ENCODE assay signal across 12 cellular contexts in the genomic region with DNA sequence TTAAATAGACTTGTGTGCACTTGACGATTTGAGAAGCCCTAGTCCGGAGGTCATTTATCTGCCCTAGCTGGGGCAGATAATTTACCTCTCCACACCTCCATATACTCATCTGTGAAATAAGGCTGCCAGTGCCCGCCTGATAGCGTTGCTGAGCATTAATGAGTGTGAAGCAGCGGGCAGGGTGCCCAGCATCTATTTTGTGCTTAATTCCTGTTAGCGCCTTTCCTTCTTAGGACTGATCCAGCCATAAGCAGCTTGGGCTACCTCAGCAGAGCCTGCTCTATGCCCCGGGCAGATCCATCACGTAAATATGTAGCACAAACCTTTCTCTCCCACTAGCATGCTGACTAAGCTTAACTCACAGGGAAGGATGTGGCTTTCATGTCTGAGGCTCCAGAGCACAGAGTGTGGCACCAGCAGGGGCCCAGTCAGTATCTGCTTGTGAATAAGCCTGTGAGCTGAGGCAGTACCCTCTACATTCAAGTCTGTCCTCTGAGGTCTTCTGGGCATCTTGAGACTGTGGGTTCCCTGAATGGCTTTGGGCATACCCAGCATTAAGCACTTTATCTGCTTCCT. TPM values are rescaled to one million over a fixed set of nuclear protein-coding genes. Genes with fewer than 3 reads are reported as not detected.
DNase-seq lines count a peak whose midpoint lies in the region; ATAC-seq and TF ChIP-seq lines count a peak whose summit lies in the region.
"Had no signal": no experiment of that assay in that cellular context is flagged by ENCODE, and none has a peak within 500 bp of the region (broad histone marks: within the 10 kb centered on the region; RNA-seq: fewer than 3 reads in every experiment).

No MANE protein-coding gene starts in this region.

- no peaks in the 10 kb centered on the region for H3K9me3 Mint-ChIP-seq in activated naive CD4-positive, alpha-beta T cell treated with anti-CD3 and anti-CD28 coated beads for 36 hours
- no peaks in the 10 kb centered on the region for H3K9me3 Mint-ChIP-seq in type B pancreatic cell

- H3K27me3 Mint-ChIP-seq in activated naive CD4-positive, alpha-beta T cell treated with anti-CD3 and anti-CD28 coated beads for 36 hours (ENCODE audit: low read depth), result peaks cover 23% of the 10 kb centered on the region
- H3K27me3 Mint-ChIP-seq in T-helper 17 cell (peaks cover under 1% of the 10 kb centered on the region), type B pancreatic cell (peaks cover 69% of the 10 kb centered on the region)

- H3K36me3 Mint-ChIP-seq in activated naive CD4-positive, alpha-beta T cell treated with anti-CD3 and anti-CD28 coated beads for 36 hours (ENCODE audit: low read depth), result peaks cover 2% of the 10 kb centered on the region
- H3K36me3 Mint-ChIP-seq in T-helper 17 cell (ENCODE audit: low read depth) (no peaks in the 10 kb centered on the region), type B pancreatic cell (no peaks in the 10 kb centered on the region)

- intact Hi-C loops in activated naive CD4-positive, alpha-beta T cell treated with anti-CD3 and anti-CD28 coated beads for 36 hours (cut with micrococcal nuclease), result loop anchor here (1.0 to 2.0 kb wide), 2 partner anchors 8 to 253 kb away; a partner anchor contains a TSS

- no peaks in the 10 kb centered on the region for H3K36me3 ChIP-seq in iPS-18a (ENCODE audit: control insufficient read depth, low read depth, low read length)
- H3K36me3 ChIP-seq: MG63, pancreas had no signal

- H3K27ac Mint-ChIP-seq in activated naive CD4-positive, alpha-beta T cell treated with anti-CD3 and anti-CD28 coated beads for 36 hours, result peak overlapping the region; percentile 94
- H3K27ac Mint-ChIP-seq in T-helper 17 cell (peak overlapping the region; percentile 85), type B pancreatic cell (no peak overlapping the region)

- H3K4me3 ChIP-seq in iPS-18a (ENCODE audit: low read length), result peak overlapping the region; percentile 68

- peak; percentile 49 for DNase-seq in activated naive CD4-positive, alpha-beta T cell treated with anti-CD3 and anti-CD28 coated beads for 36 hours
- DNase-seq in activated naive CD4-positive, alpha-beta T cell (lab: John Stamatoyannopoulos, UW), result no peak
- DNase-seq in T-helper 17 cell (no peak), type B pancreatic cell (ENCODE audit: extremely low spot score, unreplicated experiment) (no peak), ecto neural progenitor cell (ENCODE audit: low spot score) (no peak), medulla oblongata (ENCODE audit: extremely low spot score) (no peak), hippocampal formation (lab: John Stamatoyannopoulos, UW) (no peak)
- DNase-seq: left cardiac atrium; MG63; pancreas; stimulated activated CD4-positive, alpha-beta T cell treated with anti-CD3 and anti-CD28 coated beads, Interleukin-4, amount 100 ng/mL, for 24 hours had no signal

- CTCF ChIA-PET in activated naive CD4-positive, alpha-beta T cell treated with anti-CD3 and anti-CD28 coated beads for 36 hours (lab: Charles Lee), result interaction anchor here (0.6 to 1.1 kb wide), 4 partner anchors 10 to 466 kb away, joined by 3 read pairs; no protein-coding TSS in a partner anchor

- H3K27me3 ChIP-seq in iPS-18a (ENCODE audit: control insufficient read depth, insufficient read depth, low read length), result peaks cover 27% of the 10 kb centered on the region

- ATAC-seq in T-helper 17 cell, result peak; percentile 8
- ATAC-seq: left cardiac atrium, pancreas had no signal

- H3K4me3 Mint-ChIP-seq in activated naive CD4-positive, alpha-beta T cell treated with anti-CD3 and anti-CD28 coated beads for 36 hours, result peak overlapping the region; percentile 91
- H3K4me3 Mint-ChIP-seq in T-helper 17 cell (peak overlapping the region; percentile 93), type B pancreatic cell (peak overlapping the region; percentile 94)

- H3K4me1 Mint-ChIP-seq in activated naive CD4-positive, alpha-beta T cell treated with anti-CD3 and anti-CD28 coated beads for 36 hours (ENCODE audit: low read depth), result peaks cover 32% of the 10 kb centered on the region
- H3K4me1 Mint-ChIP-seq in T-helper 17 cell (peaks cover 44% of the 10 kb centered on the region), type B pancreatic cell (ENCODE audit: unreplicated experiment) (peaks cover 17% of the 10 kb centered on the region)

- H3K4me1 ChIP-seq in iPS-18a (ENCODE audit: control insufficient read depth, low read depth, low read length), result peaks cover 7% of the 10 kb centered on the region
- H3K4me1 ChIP-seq: pancreas had no signal

- no peak overlapping the region for H3K9ac ChIP-seq in iPS-18a (ENCODE audit: low read length)

- no peaks in the 10 kb centered on the region for H3K9me3 ChIP-seq in T-helper 17 cell (ENCODE audit: control insufficient read depth, low read length, poor library complexity, severe bottlenecking)
- H3K9me3 ChIP-seq in iPS-18a (ENCODE audit: control insufficient read depth, low read depth, low read length), result no peaks in the 10 kb centered on the region
- H3K9me3 ChIP-seq: MG63, pancreas had no signal

- no peak for TF ChIP-seq CTCF in type B pancreatic cell (conservative IDR thresholded peaks at IDR 0.05)

- no peak overlapping the region for H3K27ac ChIP-seq in iPS-18a (ENCODE audit: low read length)
- H3K27ac ChIP-seq: pancreas had no signal

RNA-seq across cellular contexts. Expression of a gene that starts 21.5 kb away (rescaled TPM):
- 100 to 1,000 TPM; 112 to 116 TPM for total RNA-seq in activated naive CD4-positive, alpha-beta T cell treated with anti-CD3 and anti-CD28 coated beads for 36 hours
- total RNA-seq in T-helper 17 cell (10 to 100 TPM; 65.6 to 77.8 TPM), type B pancreatic cell (ENCODE audit: low replicate concordance) (108 and 117 TPM in 2 replicates)

RNA-seq across cellular contexts. Expression of a gene that starts 49.0 kb away (rescaled TPM):
- 1 to 10 TPM; 1.0 to 1.2 TPM for total RNA-seq in activated naive CD4-positive, alpha-beta T cell treated with anti-CD3 and anti-CD28 coated beads for 36 hours
- total RNA-seq in T-helper 17 cell (1 to 10 TPM in 1 of 2 donors, under 1 TPM in 1; 0.47 to 2.0 TPM), type B pancreatic cell (ENCODE audit: low replicate concordance) (7.8 and 9.4 TPM in 2 replicates)

RNA-seq across cellular contexts. Expression of a gene that starts 59.0 kb away (rescaled TPM):
- 10 to 100 TPM; 26.0 to 27.5 TPM for total RNA-seq in activated naive CD4-positive, alpha-beta T cell treated with anti-CD3 and anti-CD28 coated beads for 36 hours
- total RNA-seq in T-helper 17 cell (10 to 100 TPM; 35.5 to 52.5 TPM), type B pancreatic cell (ENCODE audit: low replicate concordance) (33.6 and 38.0 TPM in 2 replicates)
